Comparison of ENCODE assay signal across 25 cellular contexts in the genomic region with DNA sequence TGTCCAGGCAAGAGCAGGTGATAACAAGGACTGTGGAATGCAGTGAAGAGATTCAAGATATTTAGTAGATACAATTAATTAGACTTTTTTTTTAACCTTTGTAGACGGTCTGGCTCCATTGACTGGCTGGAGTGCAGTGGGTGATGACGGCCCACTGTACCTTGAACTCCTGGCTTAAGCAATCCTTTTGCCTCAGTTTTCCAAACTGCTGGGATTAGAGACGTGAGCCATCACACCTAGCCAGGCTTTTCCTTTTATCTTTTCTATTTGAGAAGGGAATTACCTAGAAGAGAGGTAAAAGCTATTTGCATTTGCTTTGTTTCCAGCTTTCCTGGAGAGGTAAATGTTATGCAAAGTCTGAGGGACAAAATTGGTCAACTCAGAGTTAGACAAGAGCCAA.
"Had no signal": no experiment of that assay in that cellular context is flagged by ENCODE, and none has a peak within 500 bp of the region (broad histone marks: within the 10 kb centered on the region; RNA-seq: fewer than 3 reads in every experiment).

No MANE protein-coding gene starts in this region.

- H3K9me3 ChIP-seq: ovary, right lobe of liver, sigmoid colon, thoracic aorta, thyroid gland, tibial nerve, upper lobe of left lung, uterus had no signal

- ATAC-seq: natural killer cell; psoas muscle; right cardiac atrium; right lobe of liver; stimulated activated effector memory CD8-positive, alpha-beta T cell treated with anti-CD3 and anti-CD28 coated beads, Interleukin-12 subunit alpha, Interleukin-12 subunit beta, amount 100 ng/mL, for 72 hours; stimulated activated naive B cell treated with anti-CD40 and anti-IgM and Interleukin-4, amounts not matched to agents 10 μg/mL and 1 μg/mL and 100 μg/mL, for 72 hours had no signal

- H3K27ac ChIP-seq: neural progenitor cell, ovary, parathyroid adenoma, psoas muscle, right lobe of liver, sigmoid colon, stomach, thoracic aorta, thyroid gland, tibial nerve, upper lobe of left lung, uterus had no signal

- H2AFZ ChIP-seq: neural progenitor cell, parathyroid adenoma had no signal

- H3K4me3 ChIP-seq: neural progenitor cell, ovary, psoas muscle, right lobe of liver, sigmoid colon, stomach, thoracic aorta, thyroid gland, tibial nerve, upper lobe of left lung, uterus had no signal

- H3K4me2 ChIP-seq: neural progenitor cell had no signal

- H3K79me2 ChIP-seq: parathyroid adenoma had no signal

- FAIRE-seq: small intestine had no signal

- H3K9ac ChIP-seq: neural progenitor cell, parathyroid adenoma had no signal

- H3K36me3 ChIP-seq: neural progenitor cell, ovary, right lobe of liver, sigmoid colon, stomach, thoracic aorta, thyroid gland, tibial nerve, upper lobe of left lung, uterus had no signal

- H3K27me3 ChIP-seq: neural progenitor cell, ovary, right lobe of liver, sigmoid colon, stomach, thyroid gland, tibial nerve, upper lobe of left lung, uterus had no signal

- DNase-seq: natural killer cell; occipital lobe; ovary; posterior cingulate gyrus; psoas muscle; right cardiac atrium; right lobe of liver; sigmoid colon; small intestine; stimulated activated CD4-positive, alpha-beta T cell treated with anti-CD3 and anti-CD28 coated beads, Interleukin-15, amount 100 ng/mL, for 24 hours; stimulated activated CD4-positive, alpha-beta T cell treated with anti-CD3 and anti-CD28 coated beads, Interleukin-2, amount 100 ng/mL, for 24 hours; stimulated activated CD4-positive, alpha-beta T cell treated with anti-CD3 and anti-CD28 coated beads, Interleukin-2, amount 100 ng/mL, for 48 hours; stimulated activated CD4-positive, alpha-beta T cell treated with anti-CD3 and anti-CD28 coated beads, Interleukin-4, amount 100 ng/mL, for 24 hours; stimulated activated naive B cell treated with anti-CD40 and anti-IgM and Interleukin-4, amounts not matched to agents 10 μg/mL and 1 μg/mL and 100 μg/mL, for 72 hours; stimulated activated naive CD4-positive, alpha-beta T cell treated with Interleukin-2 at 50 U/mL for 16 hours; stomach; thyroid gland; trophoblast cell; upper lobe of left lung; uterus had no signal

- H3K4me1 ChIP-seq: neural progenitor cell, parathyroid adenoma, psoas muscle, right lobe of liver, sigmoid colon, stomach, thyroid gland, tibial nerve, upper lobe of left lung, uterus had no signal
